ENCODE assay signal across 1 cellular context in genomic region chr4:121800961-121801714, GRCh38.
TF ChIP-seq lines count a peak whose summit lies in the region.

Gene EXOSC9 (plus strand): TSS chr4:121801323. CDS start chr4:121801425, 102 bp downstream.

TF ChIP-seq in HEK293, 187 proteins besides CTCF, POLR2A, EP300 and RAD21 (continued from another document and continues in another):
- TF ChIP-seq ZNF311 (tag by site-specific recombination; IDR thresholded peaks at IDR 0.05; ENCODE audit: borderline replicate concordance) (no peak), ZNF24 (tag by site-specific recombination; IDR thresholded peaks at IDR 0.05) (peak; percentile 59; the same call in 1 of the 2 replicates), ZNF707 (tag by site-specific recombination; IDR thresholded peaks at IDR 0.05) (no peak), ZNF23 (tag by site-specific recombination; IDR thresholded peaks at IDR 0.05; ENCODE audit: borderline replicate concordance) (no peak), ZNF596 (tag by site-specific recombination; IDR thresholded peaks at IDR 0.05) (no peak), SP7 (tag by site-specific recombination; IDR thresholded peaks at IDR 0.05) (peak; percentile 45; the same call in 1 of the 2 replicates), ZNF521 (tag by site-specific recombination; IDR thresholded peaks at IDR 0.05) (no peak), ZNF692 (tag by site-specific recombination; IDR thresholded peaks at IDR 0.05) (peak; percentile 98), ZBTB26 (tag by site-specific recombination; optimal IDR thresholded peaks at IDR 0.05) (peak; percentile 81), KLF8 (tag by site-specific recombination; IDR thresholded peaks at IDR 0.05) (no peak; the same call in 1 of the 2 replicates), TCF7L2 (IDR thresholded peaks at IDR 0.05; ENCODE audit: borderline replicate concordance, low read depth, low read length) (no peak), ZNF610 (tag by site-specific recombination; IDR thresholded peaks at IDR 0.05; ENCODE audit: borderline replicate concordance) (no peak), ZNF600 (tag by site-specific recombination; IDR thresholded peaks at IDR 0.05) (no peak), ZNF785 (tag by site-specific recombination; IDR thresholded peaks at IDR 0.05) (no peak), IKZF3 (tag by site-specific recombination; IDR thresholded peaks at IDR 0.05) (peak; percentile 81), ZNF202 (tag by site-specific recombination; IDR thresholded peaks at IDR 0.05; ENCODE audit: borderline replicate concordance) (no peak), ZNF837 (tag by site-specific recombination; IDR thresholded peaks at IDR 0.05) (no peak), TRIM28 (IDR thresholded peaks at IDR 0.05; ENCODE audit: borderline replicate concordance, low read length) (no peak), ZNF843 (tag by site-specific recombination; IDR thresholded peaks at IDR 0.05) (0 out of 2 replicates have a peak, but pooled peaks have one; percentile 24), ZNF274 (IDR thresholded peaks at IDR 0.05; ENCODE audit: low read length) (no peak), ZNF274 (tag by site-specific recombination; IDR thresholded peaks at IDR 0.05; ENCODE audit: borderline replicate concordance) (no peak), ZNF404 (tag by site-specific recombination; IDR thresholded peaks at IDR 0.05) (no peak), SP2 (tag by site-specific recombination; IDR thresholded peaks at IDR 0.05) (no peak), MYNN (tag by site-specific recombination; IDR thresholded peaks at IDR 0.05; ENCODE audit: borderline replicate concordance) (no peak), ZNF747 (tag by site-specific recombination; IDR thresholded peaks at IDR 0.05) (no peak), ZNF639 (tag by site-specific recombination; IDR thresholded peaks at IDR 0.05) (no peak; the same call in 1 of the 2 replicates), WT1 (tag by site-specific recombination; IDR thresholded peaks at IDR 0.05) (no peak), BCL11A (tag by site-specific recombination; IDR thresholded peaks at IDR 0.05; ENCODE audit: low read depth) (no peak), ZNF510 (tag by site-specific recombination; IDR thresholded peaks at IDR 0.05; ENCODE audit: insufficient replicate concordance) (no peak), ZBTB17 (tag by site-specific recombination; IDR thresholded peaks at IDR 0.05) (peak; percentile 90), ZNF391 (tag by site-specific recombination; IDR thresholded peaks at IDR 0.05; ENCODE audit: borderline replicate concordance, low read depth) (no peak), ZNF426 (tag by site-specific recombination; IDR thresholded peaks at IDR 0.05) (no peak), ZNF664 (tag by site-specific recombination; IDR thresholded peaks at IDR 0.05) (no peak), ZNF449 (tag by site-specific recombination; IDR thresholded peaks at IDR 0.05) (peak; percentile 41; the same call in 1 of the 2 replicates), ZNF433 (tag by site-specific recombination; IDR thresholded peaks at IDR 0.05; ENCODE audit: low read depth) (no peak), ZNF621 (tag by site-specific recombination; IDR thresholded peaks at IDR 0.05) (no peak), ZNF184 (tag by site-specific recombination; IDR thresholded peaks at IDR 0.05) (no peak), HOXC10 (CRISPR knock-in tag; IDR thresholded peaks at IDR 0.05) (no peak), ZNF354C (tag by site-specific recombination; IDR thresholded peaks at IDR 0.05; ENCODE audit: borderline replicate concordance, low read depth) (no peak), ZNF677 (tag by site-specific recombination; IDR thresholded peaks at IDR 0.05) (no peak), PRDM4 (tag by site-specific recombination; IDR thresholded peaks at IDR 0.05) (peak; percentile 5; the same call in 1 of the 2 replicates), ZNF501 (tag by site-specific recombination; IDR thresholded peaks at IDR 0.05) (peak; percentile 26; the same call in 1 of the 2 replicates), ZNF16 (tag by site-specific recombination; IDR thresholded peaks at IDR 0.05; ENCODE audit: low read depth) (no peak), ZNF214 (tag by site-specific recombination; IDR thresholded peaks at IDR 0.05; ENCODE audit: borderline replicate concordance) (no peak), ZNF830 (tag by site-specific recombination; IDR thresholded peaks at IDR 0.05; ENCODE audit: low read depth) (no peak), ZNF654 (tag by site-specific recombination; IDR thresholded peaks at IDR 0.05; ENCODE audit: low read depth) (no peak), ZNF423 (tag by site-specific recombination; IDR thresholded peaks at IDR 0.05) (no peak), ZNF146 (tag by site-specific recombination; IDR thresholded peaks at IDR 0.05) (no peak), ZNF114 (tag by site-specific recombination; IDR thresholded peaks at IDR 0.05) (no peak), ZBTB48 (tag by site-specific recombination; IDR thresholded peaks at IDR 0.05) (no peak), ZNF530 (tag by site-specific recombination; IDR thresholded peaks at IDR 0.05; ENCODE audit: low read depth) (no peak), ZNF175 (tag by site-specific recombination; IDR thresholded peaks at IDR 0.05) (no peak), PATZ1 (tag by site-specific recombination; IDR thresholded peaks at IDR 0.05) (0 out of 2 replicates have a peak, but pooled peaks have one; percentile 33), ZBTB44 (tag by site-specific recombination; IDR thresholded peaks at IDR 0.05) (no peak), ZNF148 (tag by site-specific recombination; IDR thresholded peaks at IDR 0.05; ENCODE audit: borderline replicate concordance) (no peak), ZBTB6 (tag by site-specific recombination; IDR thresholded peaks at IDR 0.05) (no peak), ZNF514 (tag by site-specific recombination; IDR thresholded peaks at IDR 0.05) (no peak), ZNF571 (tag by site-specific recombination; IDR thresholded peaks at IDR 0.05) (no peak)
